8 cellular contexts compared by ENCODE assay signal in the genomic region with DNA sequence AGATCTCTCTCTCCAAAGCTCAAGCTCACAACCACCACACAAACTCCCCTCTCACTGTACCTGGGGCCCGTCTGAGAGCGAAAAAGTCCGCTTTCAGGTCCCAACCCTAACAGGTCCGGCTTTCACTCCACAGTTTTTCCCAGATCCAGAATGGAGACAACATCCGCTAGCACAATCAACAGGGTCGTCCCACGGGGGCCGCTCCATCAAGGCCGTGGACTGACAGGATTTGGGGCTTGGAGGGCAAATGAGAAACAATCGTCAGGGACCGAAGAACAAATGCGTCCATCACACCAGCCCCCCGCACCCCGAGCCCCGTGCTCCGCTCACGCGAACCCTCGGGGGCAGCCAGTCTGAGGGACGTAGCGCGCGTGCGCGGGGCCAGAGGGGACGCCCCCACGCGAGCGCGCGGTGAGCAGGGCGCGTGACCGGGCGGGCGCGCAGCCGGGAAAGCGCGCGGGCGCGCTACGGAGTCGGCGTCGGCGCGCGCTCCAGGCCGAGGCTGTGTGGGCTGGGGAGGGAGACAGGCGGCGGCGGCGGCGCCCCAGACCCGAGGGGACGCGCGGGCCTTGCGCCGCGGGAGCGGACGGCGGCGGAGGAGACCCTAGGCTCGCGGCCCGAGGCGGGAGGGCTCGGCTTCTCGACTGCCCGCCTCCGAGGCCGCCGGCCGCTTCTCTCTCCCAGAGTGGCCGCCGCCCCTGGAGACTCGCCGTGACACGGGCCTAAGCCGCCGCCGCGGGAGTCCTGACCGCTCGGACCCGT. TPM values are rescaled to one million over a fixed set of nuclear protein-coding genes. Genes with fewer than 3 reads are reported as not detected.
DNase-seq lines count a peak whose midpoint lies in the region; ATAC-seq and TF ChIP-seq lines count a peak whose summit lies in the region.

A gene (plus strand): TSS at position 470 of the 762 bp plus-strand sequence. CDS start 606 bp downstream, outside the sequence.

- H3K4me1 Mint-ChIP-seq in activated CD4-positive, alpha-beta T cell treated with anti-CD3 and anti-CD28 coated beads, Interleukin-2, amount 10 ng/mL, durations not matched to agents 24 days and 14 days = peaks cover 32% of the 10 kb centered on the region

- no peaks in the 10 kb centered on the region for H3K9me3 Mint-ChIP-seq in activated CD4-positive, alpha-beta T cell treated with anti-CD3 and anti-CD28 coated beads, Interleukin-2, amount 10 ng/mL, durations not matched to agents 24 days and 14 days

- H3K27ac Mint-ChIP-seq in activated CD4-positive, alpha-beta T cell treated with anti-CD3 and anti-CD28 coated beads, Interleukin-2, amount 10 ng/mL, durations not matched to agents 24 days and 14 days = peak within 1 kb of the TSS; percentile 93

- H3K4me3 Mint-ChIP-seq in activated CD4-positive, alpha-beta T cell treated with anti-CD3 and anti-CD28 coated beads, Interleukin-2, amount 10 ng/mL, durations not matched to agents 24 days and 14 days = peak within 1 kb of the TSS; percentile 97

- DNase-seq in AG09309 (ENCODE audit: low read depth) (peak; percentile 23), NCI-H510A treated with DMSO at 0.1 percent for 48 hours (lab: John Stamatoyannopoulos, UW) (peak; percentile 81), coronary artery (ENCODE audit: low spot score) (peak; percentile 83), left kidney (ENCODE audit: low read depth, low spot score) (peak; percentile 94)
- DNase-seq in activated CD4-positive, alpha-beta T cell treated with anti-CD3 and anti-CD28 coated beads, Interleukin-2, amount 10 ng/mL, durations not matched to agents 24 days and 14 days = peak; percentile 96
- DNase-seq in stimulated activated CD4-positive, alpha-beta T cell treated with anti-CD3 and anti-CD28 coated beads, Interleukin-1b, Interleukin-23, amount 100 ng/mL, for 48 hours = peak; percentile 75

- intact Hi-C loops in activated CD4-positive, alpha-beta T cell treated with anti-CD3 and anti-CD28 coated beads, Interleukin-2, amount 10 ng/mL, durations not matched to agents 24 days and 14 days (cut with micrococcal nuclease) = loop anchor here (1.0 to 10.0 kb wide), 5 partner anchors 48 to 382 kb away; a partner anchor contains a TSS

- ATAC-seq in GM18907 (IDR thresholded peaks at IDR 0.05; ENCODE audit: unreplicated experiment) (peak; percentile 79), HG03135 (IDR thresholded peaks at IDR 0.05; ENCODE audit: unreplicated experiment) (peak; percentile 76)

- H3K27ac ChIP-seq in coronary artery = peak within 1 kb of the TSS; percentile 95 to 98

- H3K27me3 Mint-ChIP-seq in activated CD4-positive, alpha-beta T cell treated with anti-CD3 and anti-CD28 coated beads, Interleukin-2, amount 10 ng/mL, durations not matched to agents 24 days and 14 days = no peaks in the 10 kb centered on the region

- H3K36me3 Mint-ChIP-seq in activated CD4-positive, alpha-beta T cell treated with anti-CD3 and anti-CD28 coated beads, Interleukin-2, amount 10 ng/mL, durations not matched to agents 24 days and 14 days (ENCODE audit: low read depth) = peaks cover 9% of the 10 kb centered on the region

- peak within 1 kb of the TSS; percentile 81 for H3K4me3 ChIP-seq in AG09309 (ENCODE audit: control insufficient read depth, low read depth, low read length)
- H3K4me3 ChIP-seq in coronary artery = peak within 1 kb of the TSS; percentile 88

- TF ChIP-seq CTCF in AG09309 (IDR thresholded peaks at IDR 0.05; ENCODE audit: control insufficient read depth, insufficient read depth, low read depth, low read length, missing control alignments) (no peak), coronary artery (IDR thresholded peaks at IDR 0.05) (no peak)

RNA-seq across cellular contexts. Expression of the gene that starts here (rescaled TPM):
- total RNA-seq in activated CD4-positive, alpha-beta T cell treated with anti-CD3 and anti-CD28 coated beads, Interleukin-2, amount 10 ng/mL, durations not matched to agents 24 days and 14 days = 22.9 and 27.1 TPM in 2 replicates

Comparison
In these comparisons a context has a peak if more than half of its experiments do, and no peak if none do; other contexts are left out.
1. Peak in every context shown above with its lines: DNase-seq, ATAC-seq, H3K4me3 ChIP-seq and H3K27ac ChIP-seq.
2. DNase-seq: peak in every context shown above with its lines; median percentile 96 in activated CD4-positive, alpha-beta T cell treated with anti-CD3 and anti-CD28 coated beads, Interleukin-2, amount 10 ng/mL, durations not matched to agents 24 days and 14 days; 94 in left kidney; 83 in coronary artery; 81 in NCI-H510A treated with DMSO at 0.1 percent for 48 hours; 75 in stimulated activated CD4-positive, alpha-beta T cell treated with anti-CD3 and anti-CD28 coated beads, Interleukin-1b, Interleukin-23, amount 100 ng/mL, for 48 hours; 23 in AG09309.